8 cellular contexts compared by ENCODE assay signal in the genomic region with DNA sequence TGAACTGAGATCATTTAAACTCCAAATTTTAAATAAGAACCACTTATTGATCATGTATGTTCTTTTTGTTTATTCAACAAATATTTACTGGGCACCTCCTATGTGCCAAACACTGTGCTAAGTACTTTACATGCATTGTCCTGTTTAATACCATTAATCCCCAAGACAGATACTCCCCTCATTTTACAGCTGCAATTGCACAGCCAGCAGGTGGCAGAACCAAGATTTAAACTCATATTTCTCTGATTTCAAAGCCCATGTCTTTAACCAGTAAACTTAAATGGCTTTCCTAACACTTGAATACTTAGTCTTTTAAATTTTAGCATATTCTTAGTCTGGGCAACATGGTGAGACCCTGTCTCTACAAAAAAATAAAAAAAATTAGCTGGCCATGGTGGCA. TPM values are rescaled to one million over a fixed set of nuclear protein-coding genes. Genes with fewer than 3 reads are reported as not detected.
A peak's percentile ranks its signal among the peaks of the same experiment; 100 is the strongest.
DNase-seq lines count a peak whose midpoint lies in the region; ATAC-seq, FAIRE-seq and TF ChIP-seq lines count a peak whose summit lies in the region.

No MANE protein-coding gene starts in this region.

- peak; percentile 51 for FAIRE-seq in GM18507 (lab: Jason Lieb, UNC)

- TF ChIP-seq CTCF in foreskin keratinocyte (conservative IDR thresholded peaks at IDR 0.05): peak; percentile 64

- H3K4me1 ChIP-seq in foreskin keratinocyte: no peaks in the 10 kb centered on the region

- DNase-seq in Ammon's horn (ENCODE audit: low spot score): peak; percentile 39
- DNase-seq in GM18507 (ENCODE audit: extremely low spot score, insufficient read length, low read depth): no peak
- peak; percentile 13 for DNase-seq in UCSD-AML1 (lab: John Stamatoyannopoulos, UW; ENCODE audit: unreplicated experiment)
- peak in 1 of 2 donors; percentile 10 for DNase-seq in foreskin keratinocyte
- no peak for DNase-seq in mesenteric fat pad (ENCODE audit: low spot score)

- H3K27me3 ChIP-seq in foreskin keratinocyte: no peaks in the 10 kb centered on the region

- H3K27ac ChIP-seq in foreskin keratinocyte: no peak overlapping the region

- no peak for ATAC-seq in foreskin keratinocyte
- no peak for ATAC-seq in GM19397 (IDR thresholded peaks at IDR 0.05; ENCODE audit: unreplicated experiment)
- ATAC-seq in GM19467 (IDR thresholded peaks at IDR 0.05; ENCODE audit: unreplicated experiment): no peak
- ATAC-seq in HG03432 (IDR thresholded peaks at IDR 0.05; ENCODE audit: unreplicated experiment): no peak

RNA-seq across cellular contexts. Expression of gene KIAA1958, which starts 43.4 kb away (rescaled TPM):
- total RNA-seq in foreskin keratinocyte (1.4 and 1.9 TPM in 2 replicates), mesenteric fat pad (6.1 TPM)
- 0.17 and 0.23 TPM in 2 replicates for polyA plus RNA-seq in foreskin keratinocyte

Comparison
In these comparisons a context has a peak if more than half of its experiments do, and no peak if none do; other contexts are left out.
1. DNase-seq: peak in Ammon's horn (single experiment) and UCSD-AML1 (single experiment); none in GM18507 (single experiment) and mesenteric fat pad (single experiment).